8 cellular contexts compared by ENCODE assay signal in genomic region chr12:51023625-51024395, GRCh38. TPM values are rescaled to one million over a fixed set of nuclear protein-coding genes. Genes with fewer than 3 reads are reported as not detected.
DNase-seq lines count a peak whose midpoint lies in the region; ATAC-seq and TF ChIP-seq lines count a peak whose summit lies in the region.

No MANE protein-coding gene starts in this region.

- no peak for TF ChIP-seq POLR2A in esophagus squamous epithelium (IDR thresholded peaks at IDR 0.05)
- no peak for TF ChIP-seq POLR2A in sigmoid colon (IDR thresholded peaks at IDR 0.05)

- H3K4me1 ChIP-seq in SJSA1 (replicated peaks) = peaks cover 14% of the 10 kb centered on the region
- H3K4me1 ChIP-seq in esophagus squamous epithelium = peaks cover 12 to 80% (median 23%) of the 10 kb centered on the region in 3 donors
- peaks cover 0 to 39% (median 14%) of the 10 kb centered on the region in 4 donors for H3K4me1 ChIP-seq in sigmoid colon

- H3K36me3 ChIP-seq in GM06990 (ENCODE audit: control insufficient read depth, insufficient read depth, low read length) = no peaks in the 10 kb centered on the region
- peaks cover 4% of the 10 kb centered on the region; the same call in 1 of the 2 replicates for H3K36me3 ChIP-seq in SJSA1
- H3K36me3 ChIP-seq in esophagus squamous epithelium = no peaks in the 10 kb centered on the region
- H3K36me3 ChIP-seq in sigmoid colon = no peaks in the 10 kb centered on the region

- H3K27me3 ChIP-seq in GM06990 (replicated peaks; ENCODE audit: control insufficient read depth, insufficient read depth, low read length) (no peaks in the 10 kb centered on the region), SJSA1 (replicated peaks) (no peaks in the 10 kb centered on the region), esophagus squamous epithelium (no peaks in the 10 kb centered on the region), sigmoid colon (no peaks in the 10 kb centered on the region)

- peak overlapping the region; percentile 88 for H3K4me3 ChIP-seq in GM06990 (replicated peaks; ENCODE audit: low read depth, low read length)
- H3K4me3 ChIP-seq in SJSA1 = peak overlapping the region; percentile 72
- peak overlapping the region; percentile 54 to 83 (median 76) for H3K4me3 ChIP-seq in esophagus squamous epithelium
- peak overlapping the region in 3 of 4 donors; percentile 80 to 83 (median 82) for H3K4me3 ChIP-seq in sigmoid colon

- H3K27ac ChIP-seq in SJSA1 = peak overlapping the region; percentile 71
- peak overlapping the region; percentile 88 to 96 (median 94) for H3K27ac ChIP-seq in esophagus squamous epithelium
- peak overlapping the region; percentile 88 to 95 (median 92) for H3K27ac ChIP-seq in sigmoid colon

- no peaks in the 10 kb centered on the region for H3K9me3 ChIP-seq in SJSA1 (replicated peaks)
- no peaks in the 10 kb centered on the region for H3K9me3 ChIP-seq in esophagus squamous epithelium
- no peaks in the 10 kb centered on the region for H3K9me3 ChIP-seq in sigmoid colon

- intact Hi-C loops in esophagus squamous epithelium (cut with DNase I) = no loop called here
- intact Hi-C loops in sigmoid colon (cut with DNase I) = no loop called here

- TF ChIP-seq CTCF in GM06990 (IDR thresholded peaks at IDR 0.05; ENCODE audit: insufficient read depth, low read length, poor library complexity, severe bottlenecking) (no peak), esophagus squamous epithelium (IDR thresholded peaks at IDR 0.05) (no peak), sigmoid colon (IDR thresholded peaks at IDR 0.05) (no peak)

- WGBS in esophagus squamous epithelium, 2 donors = 31 to 44% methylated on average over 4 of the region's 4 CpGs
- 33 to 61% methylated on average over 4 of the region's 4 CpGs for WGBS in sigmoid colon, 2 donors

- no peak for TF ChIP-seq EP300 in sigmoid colon (IDR thresholded peaks at IDR 0.05)

- DNase-seq in GM06990 (ENCODE audit: extremely low read depth, insufficient read length) (no peak), SJSA1 (ENCODE audit: low read depth in 1 of 2, low spot score in 2 of 2) (no peak), esophagus squamous epithelium (lab: John Stamatoyannopoulos, UW) (no peak), sigmoid colon (no peak), T-helper 9 cell (no peak), NCI-H1930 (lab: John Stamatoyannopoulos, UW) (no peak)

- ATAC-seq in GM19463 (IDR thresholded peaks at IDR 0.05; ENCODE audit: unreplicated experiment) (no peak), GM19455 (IDR thresholded peaks at IDR 0.05; ENCODE audit: unreplicated experiment) (no peak)

RNA-seq across cellular contexts. Expression of gene SLC11A2, which starts 2.4 kb away (rescaled TPM):
- total RNA-seq in SJSA1 (2014; rRNA removed; shearing (Covaris generic)) = 19.6 and 40.0 TPM in 2 replicates
- total RNA-seq in esophagus squamous epithelium = 10 to 100 TPM; 23.6 to 78.9 (median 39.9) TPM
- total RNA-seq in sigmoid colon = 10 to 100 TPM; 25.0 to 44.6 (median 37.1) TPM
- 10 to 100 TPM in 1 of 3 donors, 1 to 10 TPM in 2; 3.9 to 21.4 (median 4.8) TPM for polyA plus RNA-seq in sigmoid colon

RNA-seq across cellular contexts. Expression of gene LETMD1, which starts 24.3 kb away (rescaled TPM):
- total RNA-seq in SJSA1 (2014; rRNA removed; shearing (Covaris generic)) = 28.5 and 43.0 TPM in 2 replicates
- total RNA-seq in esophagus squamous epithelium (10 to 100 TPM; 19.1 to 55.3 (median 35.1) TPM), sigmoid colon (10 to 100 TPM; 59.5 to 87.2 (median 72.4) TPM)
- 10 to 100 TPM; 37.0 to 66.0 (median 55.3) TPM for polyA plus RNA-seq in sigmoid colon

RNA-seq across cellular contexts. Expression of gene CSRNP2, which starts 59.6 kb away (rescaled TPM):
- 18.4 and 29.0 TPM in 2 replicates for total RNA-seq in SJSA1 (2014; rRNA removed; shearing (Covaris generic))
- total RNA-seq in esophagus squamous epithelium (10 to 100 TPM in 2 of 4 donors, 1 to 10 TPM in 2; 7.4 to 14.7 (median 10.4) TPM), sigmoid colon (10 to 100 TPM; 17.4 to 23.9 (median 20.6) TPM)
- 10 to 100 TPM in 1 of 3 donors, 1 to 10 TPM in 2; 8.4 to 11.4 (median 9.2) TPM for polyA plus RNA-seq in sigmoid colon
